ENCODE assay signal across 13 cellular contexts in the genomic region with DNA sequence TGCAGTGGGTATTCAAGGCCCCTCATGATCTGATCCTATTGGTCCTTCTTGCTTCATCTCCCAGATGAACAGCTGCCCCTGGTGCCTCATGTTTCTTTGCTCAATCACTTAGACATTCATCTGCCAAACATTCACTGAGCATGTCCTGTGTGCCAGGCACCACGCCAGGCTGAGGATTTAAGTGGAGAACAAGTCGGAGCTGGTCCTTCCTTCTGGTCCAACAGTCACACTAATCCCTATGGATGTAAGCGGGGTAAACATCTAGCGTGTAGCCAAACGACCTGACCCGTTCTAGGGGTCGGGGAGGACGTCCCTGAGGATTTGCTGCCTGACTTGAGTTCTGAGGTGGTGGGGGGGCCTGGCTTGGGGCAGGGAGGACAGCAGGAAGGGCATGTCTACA. TPM values are rescaled to one million over a fixed set of nuclear protein-coding genes. Genes with fewer than 3 reads are reported as not detected.
DNase-seq lines count a peak whose midpoint lies in the region; ATAC-seq and TF ChIP-seq lines count a peak whose summit lies in the region.
"Had no signal": no experiment of that assay in that cellular context is flagged by ENCODE, and none has a peak within 500 bp of the region (broad histone marks: within the 10 kb centered on the region; RNA-seq: fewer than 3 reads in every experiment).

No MANE protein-coding gene starts in this region.

- intact Hi-C loops in psoas muscle (cut with DNase I): no loop called here

- H3K9me3 ChIP-seq in psoas muscle: no peaks in the 10 kb centered on the region
- H3K9me3 ChIP-seq: tibial nerve had no signal

- 18 to 22% (median 19%) methylated on average over 8 of the region's 8 CpGs for WGBS in psoas muscle, 3 donors

- ATAC-seq in psoas muscle (peak; percentile 91 to 97 (median 96)), GM21423 (IDR thresholded peaks at IDR 0.05; ENCODE audit: unreplicated experiment) (no peak)
- ATAC-seq: GM23338, natural killer cell had no signal

- peaks cover 0 to 71% of the 10 kb centered on the region in 2 donors for H3K36me3 ChIP-seq in psoas muscle (ENCODE audit: insufficient read depth in 1 of 2, low read depth in 1 of 2)

- no peaks in the 10 kb centered on the region for H3K27me3 ChIP-seq in psoas muscle (ENCODE audit: insufficient read depth in 3 of 3, low read length in 2 of 3)
- H3K27me3 ChIP-seq: tibial nerve had no signal

- peaks cover 11% of the 10 kb centered on the region for H3K4me1 ChIP-seq in psoas muscle

- no peak overlapping the region for H3K4me3 ChIP-seq in choroid plexus epithelial cell (ENCODE audit: low read depth, low read length)
- H3K4me3 ChIP-seq in psoas muscle: no peak overlapping the region
- H3K4me3 ChIP-seq: GM23338, tibial nerve had no signal

- DNase-seq in DMS79 treated with DMSO at 0.1 percent for 48 hours (lab: John Stamatoyannopoulos, UW) (peak; percentile 91), NCI-H2171 (lab: John Stamatoyannopoulos, UW) (peak; percentile 97), choroid plexus epithelial cell (ENCODE audit: low read depth) (peak; percentile 40), psoas muscle (peak; percentile 84 to 94), UCSD-AML1 (lab: John Stamatoyannopoulos, UW; ENCODE audit: unreplicated experiment) (no peak), NOMO-1 treated with dmso at 0.1 percent for 144 hours (lab: John Stamatoyannopoulos, UW; ENCODE audit: unreplicated experiment) (no peak), DMS114 treated with DMSO at 0.1 percent for 48 hours (lab: John Stamatoyannopoulos, UW; ENCODE audit: unreplicated experiment) (no peak)
- DNase-seq: MV-4-11, natural killer cell had no signal

- TF ChIP-seq CTCF in choroid plexus epithelial cell (conservative IDR thresholded peaks at IDR 0.05; ENCODE audit: low read depth, low read length) (no peak), psoas muscle (IDR thresholded peaks at IDR 0.05) (no peak)

- peak overlapping the region; percentile 76 for H3K27ac ChIP-seq in psoas muscle
- H3K27ac ChIP-seq: tibial nerve had no signal

RNA-seq across cellular contexts. Expression of gene ZMAT5, which starts 21.9 kb away (rescaled TPM):
- 10 to 100 TPM; 12.1 to 32.0 (median 21.8) TPM for total RNA-seq in psoas muscle
- 10 to 100 TPM; 27.6 to 46.1 (median 38.0) TPM for polyA plus RNA-seq in psoas muscle

RNA-seq across cellular contexts. Expression of gene UQCR10, which starts 22.3 kb away (rescaled TPM):
- total RNA-seq in psoas muscle: 100 to 1,000 TPM; 247 to 422 (median 337) TPM
- 100 to 1,000 TPM; 411 to 533 (median 483) TPM for polyA plus RNA-seq in psoas muscle

RNA-seq across cellular contexts. Expression of gene CABP7, which starts 25.1 kb away (rescaled TPM):
- total RNA-seq in psoas muscle: not detected
- under 1 TPM; 0.03 to 0.07 (median 0.04) TPM for polyA plus RNA-seq in psoas muscle
- total RNA-seq: dermis microvascular lymphatic vessel endothelial cell had no signal

Comparison
In these comparisons a context has a peak if more than half of its experiments do, and no peak if none do; other contexts are left out.
1. DNase-seq: peak in DMS79 treated with DMSO at 0.1 percent for 48 hours (single experiment), NCI-H2171 (single experiment), choroid plexus epithelial cell (single experiment) and psoas muscle (2 of 2); none in UCSD-AML1 (single experiment), NOMO-1 treated with dmso at 0.1 percent for 144 hours (single experiment) and DMS114 treated with DMSO at 0.1 percent for 48 hours (single experiment).